Comparison of ENCODE assay signal across 11 cellular contexts in genomic region chr2:217360781-217361485, GRCh38.
DNase-seq lines count a peak whose midpoint lies in the region; ATAC-seq, FAIRE-seq and TF ChIP-seq lines count a peak whose summit lies in the region.
"Had no signal": no experiment of that assay in that cellular context is flagged by ENCODE, and none has a peak within 500 bp of the region (broad histone marks: within the 10 kb centered on the region; RNA-seq: fewer than 3 reads in every experiment).

No MANE protein-coding gene starts in this region.

- H3K9me3 Mint-ChIP-seq in nephron progenitor cell, result no peaks in the 10 kb centered on the region
- H3K9me3 Mint-ChIP-seq in T-cell, result peaks cover 0 to 1% (median 0%) of the 10 kb centered on the region in 3 donors

- H3K4me3 ChIP-seq in AG10803 (ENCODE audit: low read length) (no peak overlapping the region), endothelial cell of umbilical vein (replicated peaks in 1 of 3; ENCODE audit: insufficient read depth in 1 of 3, low read depth in 1 of 3, low read length in 3 of 3) (no peak overlapping the region), mesendoderm (ENCODE audit: low read length) (no peak overlapping the region)

- H2BK120ac ChIP-seq in mesendoderm (ENCODE audit: low read depth, low read length), result no peak overlapping the region

- H3K27me3 ChIP-seq in endothelial cell of umbilical vein (ENCODE audit: control insufficient read depth in 2 of 2, insufficient read depth in 2 of 2, low read length in 2 of 2) (no peaks in the 10 kb centered on the region), mesendoderm (ENCODE audit: insufficient read depth, low read length, poor library complexity) (no peaks in the 10 kb centered on the region)

- H3K36me3 ChIP-seq in endothelial cell of umbilical vein (ENCODE audit: control insufficient read depth in 2 of 2, extremely low read depth in 1 of 2, insufficient read depth in 2 of 2, low read length in 2 of 2) (no peaks in the 10 kb centered on the region), mesendoderm (ENCODE audit: control insufficient read depth, insufficient read depth, low read length) (no peaks in the 10 kb centered on the region)

- no peak overlapping the region for H3K4me2 ChIP-seq in endothelial cell of umbilical vein (ENCODE audit: insufficient read depth, low read length)
- no peak overlapping the region for H3K4me2 ChIP-seq in mesendoderm (ENCODE audit: low read length)

- H3K4ac ChIP-seq in mesendoderm (ENCODE audit: low read depth, low read length), result no peak overlapping the region

- no peak overlapping the region for H3K56ac ChIP-seq in mesendoderm (ENCODE audit: low read length)

- H4K5ac ChIP-seq in mesendoderm (ENCODE audit: low read length), result no peak overlapping the region

- H4K20me1 ChIP-seq in endothelial cell of umbilical vein (replicated peaks; ENCODE audit: control insufficient read depth, extremely low read depth, insufficient read depth, low read length), result no peaks in the 10 kb centered on the region

- H3K9ac ChIP-seq in endothelial cell of umbilical vein (replicated peaks; ENCODE audit: extremely low read depth, insufficient read depth, low read length) (no peak overlapping the region), mesendoderm (ENCODE audit: low read length) (no peak overlapping the region)

- H3K79me2 ChIP-seq in endothelial cell of umbilical vein (ENCODE audit: control insufficient read depth, insufficient read depth, low read length) (no peaks in the 10 kb centered on the region), mesendoderm (ENCODE audit: control insufficient read depth, insufficient read depth, low read length) (no peaks in the 10 kb centered on the region)

- H3K4me3 Mint-ChIP-seq in nephron progenitor cell (no peak overlapping the region), T-cell (no peak overlapping the region)
- H3K4me3 Mint-ChIP-seq: activated T-helper 17 cell treated with anti-CD3 and anti-CD28 coated beads, Interleukin-2, amount 50 U/mL, for 72 hours had no signal

- H3K4me1 Mint-ChIP-seq in nephron progenitor cell (peaks cover 36% of the 10 kb centered on the region), T-cell (no peaks in the 10 kb centered on the region)
- H3K4me1 Mint-ChIP-seq: activated T-helper 17 cell treated with anti-CD3 and anti-CD28 coated beads, Interleukin-2, amount 50 U/mL, for 72 hours had no signal

- dilution Hi-C loops in endothelial cell of umbilical vein (cut with MboI; ENCODE audit: extremely low pct_ligation_motif_present, low sequenced_read_pairs), result no loop called here

- no peaks in the 10 kb centered on the region for H3K9me3 ChIP-seq in endothelial cell of umbilical vein (replicated peaks; ENCODE audit: control insufficient read depth, insufficient read depth, low read length)

- TF ChIP-seq CTCF in AG10803 (conservative IDR thresholded peaks at IDR 0.05; ENCODE audit: low read length) (peak; percentile 16; the same call in 1 of the 2 replicates), endothelial cell of umbilical vein (IDR thresholded peaks at IDR 0.05; ENCODE audit: extremely low read depth in 1 of 2, insufficient read depth in 1 of 2, low read depth in 1 of 2, low read length in 2 of 2) (no peak), nephron progenitor cell (IDR thresholded peaks at IDR 0.05) (no peak)

- POLR2A ChIA-PET in endothelial cell of umbilical vein (lab: Charles Lee) (no interaction called here), T-cell (lab: Charles Lee) (no interaction called here)

- H3K27me3 Mint-ChIP-seq in nephron progenitor cell (ENCODE audit: low read depth, poor library complexity) (peaks cover 18% of the 10 kb centered on the region), T-cell (peaks cover 0 to 2% of the 10 kb centered on the region in 2 donors)
- H3K27me3 Mint-ChIP-seq: activated T-helper 17 cell treated with anti-CD3 and anti-CD28 coated beads, Interleukin-2, amount 50 U/mL, for 72 hours had no signal

- ATAC-seq in T-cell (replicated peaks in 1 of 4), result no peak
- ATAC-seq: activated T-helper 17 cell treated with anti-CD3 and anti-CD28 coated beads, Interleukin-2, amount 50 U/mL, for 72 hours; HCT116 had no signal

- H3K4me1 ChIP-seq in endothelial cell of umbilical vein (ENCODE audit: control insufficient read depth, extremely low read depth, insufficient read depth, low read length) (no peaks in the 10 kb centered on the region), mesendoderm (ENCODE audit: control insufficient read depth, low read depth, low read length) (no peaks in the 10 kb centered on the region)

- CTCF ChIA-PET in endothelial cell of umbilical vein (lab: Charles Lee), result interaction anchor here (0.7 to 1.4 kb wide), 4 partner anchors 9 to 195 kb away, joined by 3 to 4 read pairs (median 4); no protein-coding TSS in a partner anchor
- CTCF ChIA-PET in T-cell (lab: Charles Lee), result no interaction called here

- H4K8ac ChIP-seq in mesendoderm (ENCODE audit: low read depth, low read length), result no peak overlapping the region

- H2BK15ac ChIP-seq in mesendoderm (replicated peaks; ENCODE audit: low read depth), result no peak overlapping the region

- TF ChIP-seq POLR2A in endothelial cell of umbilical vein (IDR thresholded peaks at IDR 0.05; ENCODE audit: low read depth, low read length), result no peak
- TF ChIP-seq POLR2A in GM12892 (IDR thresholded peaks at IDR 0.05; ENCODE audit: low read depth, low read length), result no peak

- no peak overlapping the region for H2AFZ ChIP-seq in endothelial cell of umbilical vein (ENCODE audit: low read depth, low read length)

- no CpG with 5 or more reads among the region's 4 CpGs for WGBS in mesendoderm (ENCODE audit: extremely low coverage, insufficient coverage, low lambda C conversion rate)

- H3K9me1 ChIP-seq in endothelial cell of umbilical vein (replicated peaks; ENCODE audit: control insufficient read depth, extremely low read depth, insufficient read depth, low read length), result no peaks in the 10 kb centered on the region

- H3K36me3 Mint-ChIP-seq in nephron progenitor cell (ENCODE audit: low read depth) (peaks cover 8% of the 10 kb centered on the region), T-cell (no peaks in the 10 kb centered on the region)

- H3K27ac Mint-ChIP-seq in nephron progenitor cell (no peak overlapping the region), T-cell (no peak overlapping the region)
- H3K27ac Mint-ChIP-seq: activated T-helper 17 cell treated with anti-CD3 and anti-CD28 coated beads, Interleukin-2, amount 50 U/mL, for 72 hours had no signal

- peak; percentile 94 for DNase-seq in AG10803 (ENCODE audit: low read depth)
- DNase-seq in NCI-H446 treated with DMSO at 0.1 percent for 48 hours (lab: John Stamatoyannopoulos, UW), result peak; percentile 82
- DNase-seq in endothelial cell of umbilical vein (ENCODE audit: low read depth, low spot score), result no peak
- DNase-seq in nephron progenitor cell, result peak; percentile 12
- DNase-seq in activated T-cell treated with anti-CD3 and anti-CD28 coated beads, Interleukin-2, amount 50 U/mL, for 48 hours, result no peak
- DNase-seq in T-cell, result no peak
- no peak for DNase-seq in GM12892 (ENCODE audit: insufficient read length)
- DNase-seq in mesendoderm, result no peak
- DNase-seq: DMS 273 treated with DMSO at 0.1 percent for 48 hours had no signal

- FAIRE-seq in endothelial cell of umbilical vein (lab: Jason Lieb, UNC), result no peak
- FAIRE-seq in GM12892 (lab: Jason Lieb, UNC), result no peak

- H3K27ac ChIP-seq in endothelial cell of umbilical vein (ENCODE audit: insufficient read depth, low read depth, low read length) (no peak overlapping the region), mesendoderm (ENCODE audit: low read depth, low read length) (no peak overlapping the region)

- no peaks in the 10 kb centered on the region for H3K79me1 ChIP-seq in mesendoderm (ENCODE audit: low read length)

- no peak overlapping the region for H3K23ac ChIP-seq in mesendoderm (ENCODE audit: low read length)

- intact Hi-C loops in endothelial cell of umbilical vein (cut with micrococcal nuclease), result no loop called here

- no TSS peak for BruUV-seq in endothelial cell of umbilical vein (replicated peaks; lab: Mats Ljungman, UMichigan)

- no peak overlapping the region for H2BK5ac ChIP-seq in mesendoderm (ENCODE audit: low read length)

- H2AK5ac ChIP-seq in mesendoderm (ENCODE audit: low read length), result no peak overlapping the region

- no peak overlapping the region for H3K18ac ChIP-seq in mesendoderm (ENCODE audit: low read length)

TF ChIP-seq in endothelial cell of umbilical vein, 7 proteins besides CTCF, POLR2A, EP300 and RAD21:
- TF ChIP-seq EZH2 (IDR thresholded peaks at IDR 0.05; ENCODE audit: borderline replicate concordance, low read depth, low read length, severe bottlenecking) (no peak), FOS (IDR thresholded peaks at IDR 0.05; ENCODE audit: borderline replicate concordance, insufficient read depth, low read length) (peak; percentile 75)

Comparison
In these comparisons a context has a peak if more than half of its experiments do, and no peak if none do; other contexts are left out.
1. DNase-seq: peak in AG10803 (single experiment), NCI-H446 treated with DMSO at 0.1 percent for 48 hours (single experiment) and nephron progenitor cell (single experiment); none in endothelial cell of umbilical vein (single experiment), activated T-cell treated with anti-CD3 and anti-CD28 coated beads, Interleukin-2, amount 50 U/mL, for 48 hours (0 of 2), T-cell (0 of 34), GM12892 (single experiment) and mesendoderm (single experiment).